In the genomic region with DNA sequence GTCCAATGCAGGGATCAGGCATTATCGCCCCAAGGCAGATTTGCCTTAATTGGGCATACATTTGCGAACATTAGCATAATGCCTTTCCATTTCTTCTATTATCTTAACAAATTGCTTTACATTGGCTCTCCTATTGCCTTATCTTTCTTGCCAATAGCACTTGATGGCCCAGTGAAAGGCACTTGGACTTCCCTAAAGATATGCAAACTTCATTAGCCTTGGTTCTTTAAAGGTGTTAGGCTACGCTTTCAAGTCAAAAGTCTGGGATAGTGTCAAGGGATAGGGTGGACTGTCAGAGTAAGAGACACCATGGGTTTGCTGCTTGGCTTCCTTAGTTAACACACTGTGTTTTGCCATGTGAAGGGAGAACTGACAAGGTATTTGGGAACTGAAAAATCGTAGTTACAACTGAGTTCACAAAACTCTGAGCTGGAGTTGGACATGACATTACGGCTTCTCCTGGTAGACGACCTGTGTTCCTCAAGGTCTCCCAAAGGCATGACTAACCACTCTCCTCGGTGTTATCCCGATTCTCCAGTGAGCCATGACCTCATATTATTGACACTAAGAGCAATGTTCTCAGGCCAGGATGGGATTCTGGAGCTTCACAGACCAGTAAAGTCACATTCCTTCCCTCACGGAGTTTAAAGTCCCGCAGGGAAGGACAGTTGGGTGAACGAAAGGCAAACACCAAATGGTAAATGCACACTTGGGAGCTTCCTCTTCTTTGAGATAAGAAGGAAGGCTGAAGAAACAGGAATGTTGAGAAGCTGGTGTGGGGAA, we compare ENCODE assay signal across 1 cellular context.
TF ChIP-seq lines count a peak whose summit lies in the region.

No MANE protein-coding gene starts in this region.

TF ChIP-seq in H1, 55 proteins besides CTCF, POLR2A, EP300 and RAD21:
- TF ChIP-seq TEAD4 (IDR thresholded peaks at IDR 0.05; ENCODE audit: low read depth, low read length) (peak; percentile 29; the same call in 1 of the 2 replicates), KDM1A (IDR thresholded peaks at IDR 0.05; ENCODE audit: borderline replicate concordance, low read length) (no peak)
